In genomic region chr16:68644715-68645493, GRCh38 we compare ENCODE assay signal across 9 cellular contexts. TPM values are rescaled to one million over a fixed set of nuclear protein-coding genes. Genes with fewer than 3 reads are reported as not detected.
DNase-seq lines count a peak whose midpoint lies in the region; ATAC-seq, FAIRE-seq and TF ChIP-seq lines count a peak whose summit lies in the region.
"Had no signal": no experiment of that assay in that cellular context is flagged by ENCODE, and none has a peak within 500 bp of the region (broad histone marks: within the 10 kb centered on the region; RNA-seq: fewer than 3 reads in every experiment).

TSS of gene CDH3 (plus strand) at chr16:68645310. CDS start at chr16:68645380, 70 bp downstream.

- H3K27me3 ChIP-seq in bronchial epithelial cell (ENCODE audit: control insufficient read depth, insufficient read depth, low read length) (no peaks in the 10 kb centered on the region), mucosa of rectum (ENCODE audit: control insufficient read depth in 2 of 2, insufficient read depth in 2 of 2, low read length in 2 of 2) (peaks cover 56 to 63% of the 10 kb centered on the region in 2 donors)

- peak within 1 kb of the TSS in 1 of 2 donors; percentile 10 for H3K9ac ChIP-seq in mucosa of rectum (ENCODE audit: low read depth in 1 of 2, low read length in 2 of 2)

- CTCF ChIA-PET in activated CD4-positive, alpha-beta T cell treated with anti-CD3 and anti-CD28 coated beads for 36 hours (lab: Charles Lee) = interaction anchor here (0.6 to 1.0 kb wide), 2 partner anchors 23 to 208 kb away, joined by 3 to 4 read pairs; no protein-coding TSS in a partner anchor

- no peaks in the 10 kb centered on the region for H3K9me3 ChIP-seq in mucosa of rectum (ENCODE audit: control insufficient read depth in 2 of 2, low read length in 2 of 2)

- H3K9me3 Mint-ChIP-seq in activated CD4-positive, alpha-beta T cell treated with anti-CD3 and anti-CD28 coated beads for 36 hours (ENCODE audit: low read depth) = no peaks in the 10 kb centered on the region

- no peaks in the 10 kb centered on the region for H3K36me3 Mint-ChIP-seq in activated CD4-positive, alpha-beta T cell treated with anti-CD3 and anti-CD28 coated beads for 36 hours (ENCODE audit: low read depth)

- no peak for TF ChIP-seq CTCF in bronchial epithelial cell (IDR thresholded peaks at IDR 0.05; ENCODE audit: insufficient read depth, low read length, severe bottlenecking)

- peak; percentile 27 for ATAC-seq in activated CD4-positive, alpha-beta T cell treated with anti-CD3 and anti-CD28 coated beads for 36 hours
- ATAC-seq in HG02763 (IDR thresholded peaks at IDR 0.05; ENCODE audit: unreplicated experiment) = no peak
- no peak for ATAC-seq in GM21619 (IDR thresholded peaks at IDR 0.05; ENCODE audit: unreplicated experiment)

- peak within 1 kb of the TSS; percentile 50 for H3K4me3 ChIP-seq in bronchial epithelial cell (ENCODE audit: low read depth, low read length)
- H3K4me3 ChIP-seq in mucosa of rectum (ENCODE audit: low read length in 2 of 2) = peak within 1 kb of the TSS; percentile 50 to 60

- intact Hi-C loops in activated CD4-positive, alpha-beta T cell treated with anti-CD3 and anti-CD28 coated beads for 36 hours (cut with DNase I, micrococcal nuclease) = loop anchor here in 1 of 2 experiments (5.0 kb wide), 1 partner anchor 118 kb away; no protein-coding TSS in a partner anchor

- peak; percentile 52 for DNase-seq in activated CD4-positive, alpha-beta T cell treated with anti-CD3 and anti-CD28 coated beads for 36 hours
- DNase-seq in activated CD4-positive, alpha-beta T cell treated with anti-CD3 and anti-CD28 coated beads for 1 hour = no peak
- DNase-seq in NCI-H69 (lab: John Stamatoyannopoulos, UW) = peak; percentile 70
- DNase-seq in bronchial epithelial cell (ENCODE audit: low read depth) = peak; percentile 83
- no peak for DNase-seq in NAMALWA (ENCODE audit: low spot score)

- H3K27ac ChIP-seq in mucosa of rectum (ENCODE audit: low read depth in 2 of 2, low read length in 2 of 2) = no peak within 1 kb of the TSS

- H3K27me3 Mint-ChIP-seq in activated CD4-positive, alpha-beta T cell treated with anti-CD3 and anti-CD28 coated beads for 36 hours = peaks cover 52% of the 10 kb centered on the region

- H3K4me3 Mint-ChIP-seq in activated CD4-positive, alpha-beta T cell treated with anti-CD3 and anti-CD28 coated beads for 36 hours = peak within 1 kb of the TSS; percentile 61

- H3K4me1 ChIP-seq in mucosa of rectum (ENCODE audit: control insufficient read depth in 2 of 2, insufficient read depth in 2 of 2, low read length in 2 of 2) = peaks cover 13 to 16% of the 10 kb centered on the region in 2 donors

- H3K27ac Mint-ChIP-seq in activated CD4-positive, alpha-beta T cell treated with anti-CD3 and anti-CD28 coated beads for 36 hours = no peak within 1 kb of the TSS

- FAIRE-seq in bronchial epithelial cell (lab: Jason Lieb, UNC) = no peak

- POLR2A ChIA-PET in activated CD4-positive, alpha-beta T cell treated with anti-CD3 and anti-CD28 coated beads for 36 hours (lab: Charles Lee) = interaction anchor here (0.6 kb wide), 2 partner anchors 158 to 484 kb away, joined by 4 to 6 read pairs; no protein-coding TSS in a partner anchor

- peaks cover 12% of the 10 kb centered on the region for H3K4me1 Mint-ChIP-seq in activated CD4-positive, alpha-beta T cell treated with anti-CD3 and anti-CD28 coated beads for 36 hours

- H3K36me3 ChIP-seq in bronchial epithelial cell (ENCODE audit: control insufficient read depth, insufficient read depth, low read length) (peaks cover 12% of the 10 kb centered on the region), mucosa of rectum (ENCODE audit: control insufficient read depth in 2 of 2, insufficient read depth in 2 of 2, low read length in 2 of 2) (no peaks in the 10 kb centered on the region)

RNA-seq across cellular contexts. Expression of gene CDH3, which starts in this region (rescaled TPM):
- total RNA-seq in activated CD4-positive, alpha-beta T cell treated with anti-CD3 and anti-CD28 coated beads for 36 hours = 1 to 10 TPM; 7.3 to 9.1 TPM
- total RNA-seq in bronchial epithelial cell = 564 and 607 TPM in 2 replicates
- total RNA-seq: activated CD8-positive, alpha-beta memory T cell treated with anti-CD3 and anti-CD28 coated beads for 36 hours had no signal

Comparison
In these comparisons a context has a peak if more than half of its experiments do, and no peak if none do; other contexts are left out.
1. RNA of gene CDH3 (total RNA-seq): 564 to 607 TPM in bronchial epithelial cell; 7.3 to 9.1 TPM in activated CD4-positive, alpha-beta T cell treated with anti-CD3 and anti-CD28 coated beads for 36 hours; every median in the first group is over 10 times any median in the second.
2. DNase-seq: peak in activated CD4-positive, alpha-beta T cell treated with anti-CD3 and anti-CD28 coated beads for 36 hours (single experiment), NCI-H69 (single experiment) and bronchial epithelial cell (single experiment); none in activated CD4-positive, alpha-beta T cell treated with anti-CD3 and anti-CD28 coated beads for 1 hour (single experiment) and NAMALWA (single experiment).